Comparison of ENCODE assay signal across 8 cellular contexts in the genomic region with DNA sequence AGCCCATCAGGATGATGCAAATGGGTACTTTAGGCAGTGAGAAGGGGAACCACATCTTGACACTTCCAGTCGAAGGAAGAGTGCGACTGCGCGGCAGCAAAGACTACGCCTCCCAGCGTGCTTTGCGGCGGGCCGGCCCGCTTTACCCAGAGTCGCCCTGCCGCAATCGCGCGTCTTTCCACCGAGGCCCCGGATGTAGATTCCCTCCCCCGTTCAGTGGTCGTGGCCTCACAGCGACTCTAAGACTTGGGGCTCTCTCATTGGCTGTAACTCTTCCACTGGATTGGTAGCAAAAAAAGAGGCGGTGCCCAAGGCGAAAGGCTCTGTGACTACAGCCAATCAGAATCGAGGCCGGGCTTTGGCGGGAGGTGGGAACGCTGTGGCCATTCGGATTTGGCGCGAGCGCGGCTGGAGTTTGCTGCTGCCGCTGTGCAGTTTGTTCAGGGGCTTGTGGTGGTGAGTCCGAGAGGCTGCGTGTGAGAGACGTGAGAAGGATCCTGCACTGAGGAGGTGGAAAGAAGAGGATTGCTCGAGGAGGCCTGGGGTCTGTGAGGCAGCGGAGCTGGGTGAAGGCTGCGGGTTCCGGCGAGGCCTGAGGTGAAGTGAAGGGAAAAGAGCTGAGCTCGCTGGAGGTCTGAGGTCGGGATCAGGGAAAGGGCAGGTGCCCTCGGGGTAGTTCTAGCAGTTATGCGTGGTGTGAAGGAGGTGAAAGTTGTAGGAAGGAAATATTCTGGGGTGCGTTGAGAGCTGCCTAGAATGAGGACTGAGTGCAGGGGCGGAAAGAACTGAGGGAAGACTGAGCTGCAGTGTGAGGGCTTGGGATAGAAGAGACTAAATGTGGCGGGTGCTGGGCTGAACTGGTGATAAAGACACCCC. TPM values are rescaled to one million over a fixed set of nuclear protein-coding genes. Genes with fewer than 3 reads are reported as not detected.
DNase-seq lines count a peak whose midpoint lies in the region; ATAC-seq and TF ChIP-seq lines count a peak whose summit lies in the region.

A gene with protein sequence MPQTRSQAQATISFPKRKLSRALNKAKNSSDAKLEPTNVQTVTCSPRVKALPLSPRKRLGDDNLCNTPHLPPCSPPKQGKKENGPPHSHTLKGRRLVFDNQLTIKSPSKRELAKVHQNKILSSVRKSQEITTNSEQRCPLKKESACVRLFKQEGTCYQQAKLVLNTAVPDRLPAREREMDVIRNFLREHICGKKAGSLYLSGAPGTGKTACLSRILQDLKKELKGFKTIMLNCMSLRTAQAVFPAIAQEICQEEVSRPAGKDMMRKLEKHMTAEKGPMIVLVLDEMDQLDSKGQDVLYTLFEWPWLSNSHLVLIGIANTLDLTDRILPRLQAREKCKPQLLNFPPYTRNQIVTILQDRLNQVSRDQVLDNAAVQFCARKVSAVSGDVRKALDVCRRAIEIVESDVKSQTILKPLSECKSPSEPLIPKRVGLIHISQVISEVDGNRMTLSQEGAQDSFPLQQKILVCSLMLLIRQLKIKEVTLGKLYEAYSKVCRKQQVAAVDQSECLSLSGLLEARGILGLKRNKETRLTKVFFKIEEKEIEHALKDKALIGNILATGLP (plus strand): TSS at position 386 of the 876 bp plus-strand sequence. CDS start 1,542 bp downstream, outside the sequence.

- H2AFZ ChIP-seq in OCI-LY3 (ENCODE audit: low read depth, low read length): peak within 1 kb of the TSS; percentile 87

- peaks cover 15% of the 10 kb centered on the region for H3K4me1 ChIP-seq in OCI-LY3 (ENCODE audit: low read length)
- H3K4me1 ChIP-seq in mononuclear cell (ENCODE audit: insufficient read depth, low read length): peaks cover 16% of the 10 kb centered on the region

- peaks cover 38% of the 10 kb centered on the region for H3K79me2 ChIP-seq in OCI-LY3 (ENCODE audit: low read length)

- peaks cover 6% of the 10 kb centered on the region; the same call in 1 of the 2 replicates for H4K20me1 ChIP-seq in OCI-LY3 (ENCODE audit: insufficient read depth, low read length)

- TF ChIP-seq CTCF in OCI-LY3 (IDR thresholded peaks at IDR 0.05; ENCODE audit: low read depth, low read length): no peak

- no peaks in the 10 kb centered on the region for H3K9me3 ChIP-seq in OCI-LY3 (ENCODE audit: insufficient read depth, low read length)
- no peaks in the 10 kb centered on the region for H3K9me3 ChIP-seq in mononuclear cell (ENCODE audit: low read depth, low read length)

- DNase-seq in D341Med (ENCODE audit: low spot score) (peak; percentile 99), HuH-7 (ENCODE audit: low spot score) (peak; percentile 88), epidermal melanocyte (ENCODE audit: insufficient read length, low spot score) (peak; percentile 92)
- DNase-seq in activated CD8-positive, alpha-beta memory T cell treated with anti-CD3 and anti-CD28 coated beads, Interleukin-2, amount 50 U/mL, for 48 hours: peak; percentile 98
- peak; percentile 95 to 98 for DNase-seq in stimulated activated CD8-positive, alpha-beta memory T cell treated with anti-CD3 and anti-CD28 coated beads, Interleukin-4, amount 100 ng/mL, for 1 hour (ENCODE audit: low read depth in 2 of 2, low spot score in 1 of 2)

- H3K27ac ChIP-seq in OCI-LY3 (ENCODE audit: low read length): peak within 1 kb of the TSS; percentile 70

- H3K27me3 ChIP-seq in OCI-LY3 (ENCODE audit: low read depth, low read length): no peaks in the 10 kb centered on the region
- H3K27me3 ChIP-seq in mononuclear cell (ENCODE audit: insufficient read depth, low read length): no peaks in the 10 kb centered on the region

- H3K36me3 ChIP-seq in OCI-LY3 (replicated peaks; ENCODE audit: low read depth, low read length): peaks cover 26% of the 10 kb centered on the region

- ATAC-seq in GM21515 (IDR thresholded peaks at IDR 0.05; ENCODE audit: unreplicated experiment): peak; percentile 91

- peak within 1 kb of the TSS; percentile 94 for H3K9ac ChIP-seq in OCI-LY3 (ENCODE audit: low read length)

- H3K4me2 ChIP-seq in OCI-LY3 (ENCODE audit: low read length): peak within 1 kb of the TSS; percentile 75

- H3K4me3 ChIP-seq in OCI-LY3 (ENCODE audit: low read length) (peak within 1 kb of the TSS; percentile 94), mononuclear cell (ENCODE audit: low read length) (peak within 1 kb of the TSS; percentile 43)

RNA-seq across cellular contexts. Expression of the gene that starts here (rescaled TPM):
- 0.21 TPM for total RNA-seq in mononuclear cell

Comparison
In these comparisons a context has a peak if more than half of its experiments do, and no peak if none do; other contexts are left out.
1. Peak in every context shown above with its lines: DNase-seq, ATAC-seq, H3K4me3 ChIP-seq and H3K27ac ChIP-seq.